Comparison of ENCODE assay signal across 6 cellular contexts in the genomic region with DNA sequence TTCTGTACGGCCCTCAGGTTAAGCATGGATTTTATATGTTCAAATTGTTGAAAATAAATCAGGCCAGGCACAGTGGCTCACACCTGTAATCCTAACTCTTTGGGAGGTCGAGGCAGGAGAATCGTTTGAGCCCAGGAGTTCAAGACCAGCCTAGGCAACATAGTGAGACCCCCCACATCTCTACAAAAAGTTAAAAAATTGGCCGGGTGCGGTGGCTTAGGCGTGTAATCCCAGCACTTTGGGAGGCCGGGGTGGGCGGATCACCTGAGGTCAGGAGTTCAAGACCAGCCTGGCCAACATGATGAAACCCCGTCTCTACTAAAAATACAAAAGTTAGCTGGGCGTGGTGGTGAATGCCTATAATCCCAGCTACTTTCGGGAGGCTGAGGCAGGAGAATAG. TPM values are rescaled to one million over a fixed set of nuclear protein-coding genes. Genes with fewer than 3 reads are reported as not detected.
"Had no signal": no experiment of that assay in that cellular context is flagged by ENCODE, and none has a peak within 500 bp of the region (broad histone marks: within the 10 kb centered on the region; RNA-seq: fewer than 3 reads in every experiment).

No MANE protein-coding gene starts in this region.

RNA-seq across cellular contexts. Expression of a gene that starts 18.8 kb away (rescaled TPM):
- total RNA-seq: HepG2, HT-29, HT1080, IMR-90, K562 had no signal
- polyA plus RNA-seq: HepG2, IgD-negative memory B cell, IMR-90, K562 had no signal

RNA-seq across cellular contexts. Expression of a gene that starts 44.0 kb away (rescaled TPM):
- total RNA-seq: HepG2, HT-29, HT1080, IMR-90, K562 had no signal
- polyA plus RNA-seq: HepG2, IgD-negative memory B cell, IMR-90, K562 had no signal
